ENCODE assay signal across 20 cellular contexts in genomic region chr22:27075028-27075678, GRCh38.
DNase-seq lines count a peak whose midpoint lies in the region; ATAC-seq, FAIRE-seq and TF ChIP-seq lines count a peak whose summit lies in the region.
"Had no signal": no experiment of that assay in that cellular context is flagged by ENCODE, and none has a peak within 500 bp of the region (broad histone marks: within the 10 kb centered on the region; RNA-seq: fewer than 3 reads in every experiment).

No MANE protein-coding gene starts in this region.

- no peak overlapping the region for H3K9ac ChIP-seq in HepG2 (ENCODE audit: insufficient read depth, low read depth, low read length)

- no peak overlapping the region for H3K4me2 ChIP-seq in HepG2 (ENCODE audit: low read depth, low read length)

- POLR2A ChIA-PET in HepG2 (lab: Yijun Ruan, JAX) = no interaction called here

- ATAC-seq in HepG2 (no peak), right lobe of liver (no peak), Right ventricle myocardium inferior (no peak)
- ATAC-seq: activated CD8-positive, alpha-beta T cell treated with anti-CD3 and anti-CD28 coated beads, Interleukin-2, amount 10 ng/mL, durations not matched to agents 7 days and 5 days; foreskin keratinocyte; left cardiac atrium had no signal

- H3K4me1 ChIP-seq in HepG2 (ENCODE audit: insufficient read depth, low read length) (peaks cover 9% of the 10 kb centered on the region; the same call in 1 of the 2 replicates), right lobe of liver (no peaks in the 10 kb centered on the region)
- H3K4me1 ChIP-seq: foreskin keratinocyte had no signal

- TF ChIP-seq POLR2A in HepG2 (IDR thresholded peaks at IDR 0.05; ENCODE audit: insufficient read depth in 1 of 2, low read depth in 2 of 2, low read length in 2 of 2) (no peak), right lobe of liver (IDR thresholded peaks at IDR 0.05) (no peak)

- no peak for FAIRE-seq in HepG2 (lab: Jason Lieb, UNC)
- FAIRE-seq: small intestine had no signal

- H3K27me3 ChIP-seq in HepG2 (ENCODE audit: control insufficient read depth in 1 of 2, insufficient read depth in 2 of 2, low read length in 2 of 2) (no peaks in the 10 kb centered on the region), right lobe of liver (no peaks in the 10 kb centered on the region), brain microvascular endothelial cell (replicated peaks) (peaks cover 2% of the 10 kb centered on the region)

- H4K20me1 ChIP-seq in HepG2 (ENCODE audit: insufficient read depth, low read length) = no peaks in the 10 kb centered on the region

- no peak for TF ChIP-seq EP300 in HepG2 (IDR thresholded peaks at IDR 0.05; ENCODE audit: low read depth in 2 of 2, low read length in 2 of 2)
- TF ChIP-seq EP300 in HepG2 (CRISPR knock-in tag; IDR thresholded peaks at IDR 0.05; ENCODE audit: borderline replicate concordance) = no peak

- no peak overlapping the region for H3K27ac ChIP-seq in HepG2 (ENCODE audit: extremely low read length, insufficient read depth, low read length)
- no peak overlapping the region for H3K27ac ChIP-seq in right lobe of liver
- no peak overlapping the region for H3K27ac ChIP-seq in brain microvascular endothelial cell
- H3K27ac ChIP-seq: epithelial cell of prostate, foreskin keratinocyte had no signal

- intact Hi-C loops in HepG2 (cut with micrococcal nuclease; ENCODE audit: unreplicated experiment) = no loop called here
- intact Hi-C loops in right lobe of liver (cut with DNase I) = no loop called here
- intact Hi-C loops in Right ventricle myocardium inferior (cut with DNase I) = no loop called here

- TF ChIP-seq CTCF in HepG2 (CRISPR knock-in tag; IDR thresholded peaks at IDR 0.05) (no peak), right lobe of liver (IDR thresholded peaks at IDR 0.05) (no peak), epithelial cell of esophagus (IDR thresholded peaks at IDR 0.05; ENCODE audit: insufficient read depth, low read depth, low read length, missing control alignments) (no peak), brain microvascular endothelial cell (IDR thresholded peaks at IDR 0.05; ENCODE audit: low read depth, low read length, missing control alignments) (no peak)

- no peak for TF ChIP-seq RAD21 in HepG2 (CRISPR knock-in tag; IDR thresholded peaks at IDR 0.05)

- H2AFZ ChIP-seq in HepG2 (ENCODE audit: low read length) = no peak overlapping the region

- no peak for DNase-seq in HepG2 (ENCODE audit: low spot score)
- no peak for DNase-seq in right lobe of liver
- peak; percentile 6 for DNase-seq in epithelial cell of esophagus (ENCODE audit: low read depth)
- no peak for DNase-seq in Right ventricle myocardium inferior (ENCODE audit: missing footprints)
- DNase-seq in stimulated activated naive CD4-positive, alpha-beta T cell (lab: John Stamatoyannopoulos, UW) = no peak
- no peak for DNase-seq in middle frontal gyrus (ENCODE audit: extremely low spot score, low spot score)
- DNase-seq in brain microvascular endothelial cell = no peak
- DNase-seq: activated CD8-positive, alpha-beta T cell treated with anti-CD3 and anti-CD28 coated beads, Interleukin-2, amount 10 ng/mL, durations not matched to agents 7 days and 5 days; activated T-cell treated with anti-CD3 and anti-CD28 coated beads, Interleukin-2, amount 50 U/mL, for 24 hours; HFFc6; KG1; left cardiac atrium; NCI-H2107; NCI-H524; small intestine; stimulated activated CD4-positive, alpha-beta T cell treated with anti-CD3 and anti-CD28 coated beads, Interleukin-4, amount 100 ng/mL, for 1 hour had no signal

- H3K79me2 ChIP-seq in HepG2 (ENCODE audit: insufficient read depth, low read length) = no peaks in the 10 kb centered on the region

- H3K9me3 ChIP-seq in HepG2 (ENCODE audit: low read length) (no peaks in the 10 kb centered on the region), right lobe of liver (no peaks in the 10 kb centered on the region)

- H3K36me3 ChIP-seq in HepG2 (replicated peaks in 1 of 2; ENCODE audit: control insufficient read depth in 1 of 2, insufficient read depth in 2 of 2, low read length in 2 of 2) (no peaks in the 10 kb centered on the region), right lobe of liver (no peaks in the 10 kb centered on the region), brain microvascular endothelial cell (replicated peaks) (no peaks in the 10 kb centered on the region)

- CTCF ChIA-PET in HepG2 (lab: Yijun Ruan, JAX; ENCODE audit: low intra/inter-chr PET ratio, low total read pairs) = no interaction called here

- WGBS in HepG2 (ENCODE audit: low lambda C conversion rate) = under 1% methylated on average over 5 of the region's 6 CpGs
- 38% methylated on average over 6 of the region's 6 CpGs for WGBS in right lobe of liver (ENCODE audit: insufficient coverage, low coverage, low lambda C conversion rate, missing lambda C conversion rate)

- no TSS peak for BruUV-seq in HepG2 (replicated peaks; lab: Mats Ljungman, UMichigan)

- H3K4me3 ChIP-seq in HepG2 (replicated peaks in 1 of 3; ENCODE audit: insufficient read depth in 1 of 3, low read depth in 2 of 3, low read length in 3 of 3) (no peak overlapping the region), right lobe of liver (no peak overlapping the region), epithelial cell of esophagus (ENCODE audit: low read length) (no peak overlapping the region), brain microvascular endothelial cell (ENCODE audit: low read depth, low read length) (no peak overlapping the region)
- H3K4me3 ChIP-seq: coronary artery had no signal

- in situ Hi-C loops in HepG2 (cut with HindIII; ENCODE audit: extremely low pct_ligation_motif_present, low pct_unique_long_range_greater_than_20kb) (no loop called here), brain microvascular endothelial cell (cut with HindIII; ENCODE audit: low pct_ligation_motif_present, low sequenced_read_pairs) (no loop called here)

TF ChIP-seq in HepG2, 621 proteins besides CTCF, POLR2A, EP300 and RAD21 (continues in another document):
- TF ChIP-seq, protein P1, sequence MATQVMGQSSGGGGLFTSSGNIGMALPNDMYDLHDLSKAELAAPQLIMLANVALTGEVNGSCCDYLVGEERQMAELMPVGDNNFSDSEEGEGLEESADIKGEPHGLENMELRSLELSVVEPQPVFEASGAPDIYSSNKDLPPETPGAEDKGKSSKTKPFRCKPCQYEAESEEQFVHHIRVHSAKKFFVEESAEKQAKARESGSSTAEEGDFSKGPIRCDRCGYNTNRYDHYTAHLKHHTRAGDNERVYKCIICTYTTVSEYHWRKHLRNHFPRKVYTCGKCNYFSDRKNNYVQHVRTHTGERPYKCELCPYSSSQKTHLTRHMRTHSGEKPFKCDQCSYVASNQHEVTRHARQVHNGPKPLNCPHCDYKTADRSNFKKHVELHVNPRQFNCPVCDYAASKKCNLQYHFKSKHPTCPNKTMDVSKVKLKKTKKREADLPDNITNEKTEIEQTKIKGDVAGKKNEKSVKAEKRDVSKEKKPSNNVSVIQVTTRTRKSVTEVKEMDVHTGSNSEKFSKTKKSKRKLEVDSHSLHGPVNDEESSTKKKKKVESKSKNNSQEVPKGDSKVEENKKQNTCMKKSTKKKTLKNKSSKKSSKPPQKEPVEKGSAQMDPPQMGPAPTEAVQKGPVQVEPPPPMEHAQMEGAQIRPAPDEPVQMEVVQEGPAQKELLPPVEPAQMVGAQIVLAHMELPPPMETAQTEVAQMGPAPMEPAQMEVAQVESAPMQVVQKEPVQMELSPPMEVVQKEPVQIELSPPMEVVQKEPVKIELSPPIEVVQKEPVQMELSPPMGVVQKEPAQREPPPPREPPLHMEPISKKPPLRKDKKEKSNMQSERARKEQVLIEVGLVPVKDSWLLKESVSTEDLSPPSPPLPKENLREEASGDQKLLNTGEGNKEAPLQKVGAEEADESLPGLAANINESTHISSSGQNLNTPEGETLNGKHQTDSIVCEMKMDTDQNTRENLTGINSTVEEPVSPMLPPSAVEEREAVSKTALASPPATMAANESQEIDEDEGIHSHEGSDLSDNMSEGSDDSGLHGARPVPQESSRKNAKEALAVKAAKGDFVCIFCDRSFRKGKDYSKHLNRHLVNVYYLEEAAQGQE (IDR thresholded peaks at IDR 0.05; ENCODE audit: borderline replicate concordance in 1 of 2, low read depth in 1 of 2, low read length in 2 of 2) = peak; percentile 49 to 87

TF ChIP-seq in PFSK-1, 5 proteins besides CTCF, POLR2A, EP300 and RAD21:
- TF ChIP-seq TAF1 (IDR thresholded peaks at IDR 0.05; ENCODE audit: borderline replicate concordance, insufficient read depth, low read length) = no peak
- TF ChIP-seq SIN3A (IDR thresholded peaks at IDR 0.05; ENCODE audit: borderline replicate concordance, insufficient read depth, low read length) = no peak
- TF ChIP-seq, protein P1 (IDR thresholded peaks at IDR 0.05; ENCODE audit: insufficient read depth in 1 of 2, low read depth in 2 of 2, low read length in 2 of 2) = peak; percentile 90 to 96
- no peak for TF ChIP-seq POLR2AphosphoS5 (IDR thresholded peaks at IDR 0.05; ENCODE audit: low read depth, low read length)
- TF ChIP-seq FOXP2 (optimal IDR thresholded peaks at IDR 0.05; ENCODE audit: borderline replicate concordance, extremely low read depth, extremely low read length, insufficient read depth) = no peak
